ENCODE assay signal across 10 cellular contexts in the genomic region with DNA sequence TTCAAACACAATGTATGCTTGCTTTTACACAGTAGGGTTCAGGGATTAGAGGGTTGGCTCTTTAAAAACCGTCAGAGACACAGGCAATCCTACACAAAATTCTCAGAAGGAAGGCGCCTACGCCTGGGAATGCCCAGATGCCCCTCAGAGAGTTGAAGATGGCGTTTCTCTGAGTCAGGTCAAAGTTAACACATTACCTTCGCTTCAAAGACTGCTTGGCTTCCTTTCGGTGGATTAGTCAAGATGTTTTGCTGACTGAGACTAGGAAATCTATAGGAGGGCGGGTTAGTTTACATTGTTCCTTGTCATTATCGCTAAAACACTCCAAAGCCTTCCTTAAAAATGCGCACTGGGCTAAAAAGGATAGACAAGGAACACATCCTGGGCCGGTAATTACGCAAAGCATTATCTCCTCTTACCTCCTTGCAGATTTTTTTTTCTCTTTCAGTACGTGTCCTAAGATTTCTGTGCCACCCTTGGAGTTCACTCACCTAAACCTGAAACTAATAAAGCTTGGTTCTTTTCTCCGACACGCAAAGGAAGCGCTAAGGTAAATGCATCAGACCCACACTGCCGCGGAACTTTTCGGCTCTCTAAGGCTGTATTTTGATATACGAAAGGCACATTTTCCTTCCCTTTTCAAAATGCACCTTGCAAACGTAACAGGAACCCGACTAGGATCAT. TPM values are rescaled to one million over a fixed set of nuclear protein-coding genes. Genes with fewer than 3 reads are reported as not detected.
DNase-seq lines count a peak whose midpoint lies in the region.
"Had no signal": no experiment of that assay in that cellular context is flagged by ENCODE, and none has a peak within 500 bp of the region (broad histone marks: within the 10 kb centered on the region; RNA-seq: fewer than 3 reads in every experiment).

No MANE protein-coding gene starts in this region.

- no peak overlapping the region for H4K91ac ChIP-seq in mesenchymal stem cell (ENCODE audit: low read length)

- no peak overlapping the region for H3K23ac ChIP-seq in mesenchymal stem cell (ENCODE audit: low read length in 2 of 2)

- H2BK120ac ChIP-seq in mesenchymal stem cell (ENCODE audit: low read depth, low read length): no peak overlapping the region

- peak overlapping the region in 1 of 2 experiments; percentile 59 for H3K18ac ChIP-seq in mesenchymal stem cell (ENCODE audit: low read depth in 1 of 2, low read length in 2 of 2)

- H2BK5ac ChIP-seq in mesenchymal stem cell (ENCODE audit: low read depth, low read length, poor library complexity, severe bottlenecking): no peak overlapping the region

- H3K4me3 ChIP-seq in NT2/D1 (ENCODE audit: insufficient read length, low read depth) (peak overlapping the region; percentile 50), endocrine pancreas (ENCODE audit: control insufficient read depth, insufficient read depth, low read length) (peak overlapping the region; percentile 36), mesenchymal stem cell (ENCODE audit: insufficient read depth in 1 of 2, low read depth in 1 of 2, low read length in 2 of 2) (peak overlapping the region; percentile 57 to 79), subcutaneous abdominal adipose tissue (ENCODE audit: low read depth in 1 of 5, low read length in 5 of 5) (peak overlapping the region; percentile 39 to 61 (median 56))
- H3K4me3 ChIP-seq: PC-9 had no signal

- no peak overlapping the region for H2AK5ac ChIP-seq in mesenchymal stem cell (ENCODE audit: low read length, severe bottlenecking)

- H3K36me3 ChIP-seq in NT2/D1 (ENCODE audit: insufficient read depth, insufficient read length, low read length): no peaks in the 10 kb centered on the region
- no peaks in the 10 kb centered on the region for H3K36me3 ChIP-seq in endocrine pancreas (ENCODE audit: control insufficient read depth, insufficient read depth, low read length)
- H3K36me3 ChIP-seq in mesenchymal stem cell (ENCODE audit: control insufficient read depth in 1 of 2, insufficient read depth in 2 of 2, low read depth in 1 of 2, low read length in 2 of 2): no peaks in the 10 kb centered on the region
- H3K36me3 ChIP-seq in subcutaneous abdominal adipose tissue (ENCODE audit: control insufficient read depth in 5 of 5, insufficient read depth in 5 of 5, low read length in 5 of 5): no peaks in the 10 kb centered on the region

- H2BK12ac ChIP-seq in mesenchymal stem cell (ENCODE audit: low read length in 2 of 2): no peak overlapping the region

- H3K27me3 ChIP-seq in NT2/D1 (ENCODE audit: insufficient read depth, insufficient read length) (peaks cover 39% of the 10 kb centered on the region), endocrine pancreas (ENCODE audit: control insufficient read depth, insufficient read depth, low read length) (peaks cover 6% of the 10 kb centered on the region), mesenchymal stem cell (ENCODE audit: control insufficient read depth in 1 of 2, insufficient read depth in 1 of 2, low read length in 2 of 2) (peaks cover 0 to 32% of the 10 kb centered on the region in 2 experiments), subcutaneous abdominal adipose tissue (ENCODE audit: control insufficient read depth in 5 of 5, insufficient read depth in 4 of 5, low read length in 5 of 5) (peaks cover 3 to 16% (median 10%) of the 10 kb centered on the region in 5 donors)

- peak overlapping the region; percentile 66 for H2AFZ ChIP-seq in mesenchymal stem cell (ENCODE audit: low read depth, low read length)
- H2AFZ ChIP-seq: PC-9 had no signal

- DNase-seq in NT2/D1 (ENCODE audit: low read depth, low spot score): no peak
- peak; percentile 16 for DNase-seq in mesenchymal stem cell
- no peak for DNase-seq in NOMO-1 treated with DMSO at 0.1 percent for 48 hours (lab: John Stamatoyannopoulos, UW; ENCODE audit: unreplicated experiment)
- DNase-seq in HK-2 (ENCODE audit: unreplicated experiment): no peak
- no peak for DNase-seq in activated naive CD4-positive, alpha-beta T cell treated with Interleukin-2 at 50 U/mL for 16 hours
- no peak for DNase-seq in GF-D8 (lab: John Stamatoyannopoulos, UW)
- DNase-seq: NCI-H1105 treated with DMSO at 0.1 percent for 48 hours, PC-9 had no signal

- no peak overlapping the region for H3K14ac ChIP-seq in mesenchymal stem cell (ENCODE audit: low read length in 2 of 2)

- no peak overlapping the region for H2BK15ac ChIP-seq in mesenchymal stem cell (ENCODE audit: low read depth, poor library complexity, severe bottlenecking)

- 15% methylated on average over 17 of the region's 21 CpGs for WGBS in mesenchymal stem cell

- H3K9ac ChIP-seq in NT2/D1 (ENCODE audit: insufficient read length, low read depth) (peak overlapping the region; percentile 77), endocrine pancreas (ENCODE audit: control insufficient read depth, insufficient read depth, low read length) (no peak overlapping the region), mesenchymal stem cell (ENCODE audit: low read length) (peak overlapping the region; percentile 22), subcutaneous abdominal adipose tissue (ENCODE audit: low read length in 5 of 5) (peak overlapping the region in 1 of 5 donors; percentile 19)

- no peak overlapping the region for H3K4ac ChIP-seq in mesenchymal stem cell (ENCODE audit: low read depth in 1 of 2, low read length in 2 of 2)

- H3K4me2 ChIP-seq in mesenchymal stem cell (ENCODE audit: low read length, poor library complexity, severe bottlenecking): peak overlapping the region; percentile 97
- H3K4me2 ChIP-seq: PC-9 had no signal

- H3K27ac ChIP-seq in mesenchymal stem cell (ENCODE audit: low read length, poor library complexity, severe bottlenecking) (no peak overlapping the region), subcutaneous abdominal adipose tissue (ENCODE audit: low read depth, low read length) (no peak overlapping the region)
- H3K27ac ChIP-seq: PC-9 had no signal

- H3K9me3 ChIP-seq in NT2/D1 (ENCODE audit: insufficient read depth, low read length) (no peaks in the 10 kb centered on the region), endocrine pancreas (ENCODE audit: control insufficient read depth, low read length) (no peaks in the 10 kb centered on the region), mesenchymal stem cell (ENCODE audit: control insufficient read depth, low read length) (no peaks in the 10 kb centered on the region), subcutaneous abdominal adipose tissue (ENCODE audit: control insufficient read depth in 5 of 5, low read length in 5 of 5) (no peaks in the 10 kb centered on the region)

- H3K79me1 ChIP-seq in mesenchymal stem cell (replicated peaks; ENCODE audit: low read length, poor library complexity, severe bottlenecking): no peaks in the 10 kb centered on the region

- H4K8ac ChIP-seq in mesenchymal stem cell (ENCODE audit: low read length): peak overlapping the region; percentile 45

- H3K4me1 ChIP-seq in NT2/D1 (ENCODE audit: insufficient read depth, insufficient read length) (no peaks in the 10 kb centered on the region), endocrine pancreas (ENCODE audit: control insufficient read depth, insufficient read depth, low read length) (no peaks in the 10 kb centered on the region), mesenchymal stem cell (ENCODE audit: control insufficient read depth, insufficient read depth, low read depth, low read length) (peaks cover 4% of the 10 kb centered on the region), subcutaneous abdominal adipose tissue (ENCODE audit: control insufficient read depth in 5 of 5, insufficient read depth in 5 of 5, low read length in 5 of 5) (peaks cover 0 to 16% (median 9%) of the 10 kb centered on the region in 5 donors)

RNA-seq across cellular contexts. Expression of gene CFTR, which starts 0.9 kb away (rescaled TPM):
- polyA plus RNA-seq in mesenchymal stem cell (2013, experiment 1 of 2): 0.79 TPM
- polyA plus RNA-seq in mesenchymal stem cell (2013, experiment 2 of 2): 0.90 TPM

RNA-seq across cellular contexts. Expression of gene ASZ1, which starts 51.6 kb away (rescaled TPM):
- polyA plus RNA-seq in mesenchymal stem cell (2013, experiment 1 of 2): not detected
- polyA plus RNA-seq in mesenchymal stem cell (2013, experiment 2 of 2): not detected
